21 cellular contexts compared by ENCODE assay signal in genomic region chr2:223199531-223200506, GRCh38.
"Had no signal": no experiment of that assay in that cellular context is flagged by ENCODE, and none has a peak within 500 bp of the region (broad histone marks: within the 10 kb centered on the region; RNA-seq: fewer than 3 reads in every experiment).

No MANE protein-coding gene starts in this region.

- DNase-seq: KBM-7; MV-4-11; NCI-H1048; NCI-H1105; NCI-H1417; NCI-H1436 treated with DMSO at 0.1 percent for 48 hours; NCI-H1694; NCI-H187 treated with DMSO at 0.1 percent for 48 hours; NCI-H2029 treated with DMSO at 0.1 percent for 48 hours; NCI-H2171; NCI-H226; NCI-H446; NCI-H510A; NCI-H524 treated with DMSO at 0.1 percent for 48 hours; NCI-H69; NCI-H774; NK-92 treated with Interleukin-12 subunit alpha and Interleukin-12 subunit beta, amount 100 ng/mL, for 24 hours; PC-3; SHP77 had no signal

- H3K27ac ChIP-seq: RWPE1 had no signal

- ATAC-seq: Panc1, PC-3 had no signal
